ENCODE assay signal across 13 cellular contexts in the genomic region with DNA sequence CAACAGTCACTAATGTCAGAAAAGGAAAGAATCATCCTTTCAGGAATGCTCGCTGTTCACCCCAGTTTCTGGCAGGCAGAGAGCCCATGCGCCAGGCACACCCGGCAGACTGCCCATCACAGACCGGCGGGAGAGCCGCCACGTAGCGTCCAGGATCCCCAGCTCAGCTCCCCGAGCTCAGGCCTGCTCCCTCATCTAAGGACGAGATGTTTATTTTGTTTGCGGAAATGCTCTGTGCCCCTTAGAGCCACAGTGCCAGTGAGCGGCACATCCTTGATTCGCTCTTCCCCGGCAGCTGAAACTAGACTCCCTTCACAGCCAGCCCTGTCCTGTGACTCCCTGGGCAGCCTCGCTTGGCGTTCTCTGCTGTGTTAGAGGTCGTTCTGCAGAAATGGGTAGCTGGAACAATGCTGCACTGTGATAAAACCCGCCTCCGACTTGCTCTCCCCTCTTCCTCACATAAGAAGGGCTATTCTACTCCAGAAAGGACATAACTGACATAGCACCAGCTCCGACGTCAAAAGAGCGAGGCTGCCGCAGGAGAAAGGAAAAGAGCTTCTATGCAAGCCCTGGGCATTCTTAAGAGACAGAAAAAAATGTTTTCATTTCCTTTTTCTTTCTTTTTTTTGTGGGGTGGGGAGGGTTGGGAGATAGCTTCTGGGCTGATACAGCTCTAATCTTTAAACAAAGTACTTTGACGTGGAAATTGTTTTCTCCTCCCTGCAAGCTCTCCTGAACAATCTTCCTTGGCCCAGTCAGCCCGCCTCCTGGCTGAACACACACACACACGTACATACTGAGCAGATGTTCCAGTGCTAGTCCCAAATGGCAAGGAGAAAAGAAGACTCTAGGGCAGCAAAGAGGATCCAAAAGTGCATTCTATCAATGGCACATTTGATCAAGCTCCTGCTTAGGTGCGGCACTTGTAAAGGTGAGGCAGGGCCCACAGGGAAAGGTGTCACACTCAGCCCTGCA. TPM values are rescaled to one million over a fixed set of nuclear protein-coding genes. Genes with fewer than 3 reads are reported as not detected.
DNase-seq lines count a peak whose midpoint lies in the region; ATAC-seq and TF ChIP-seq lines count a peak whose summit lies in the region.
"Had no signal": no experiment of that assay in that cellular context is flagged by ENCODE, and none has a peak within 500 bp of the region (broad histone marks: within the 10 kb centered on the region; RNA-seq: fewer than 3 reads in every experiment).

No MANE protein-coding gene starts in this region.

- peaks cover 5% of the 10 kb centered on the region for H3K4me1 Mint-ChIP-seq in activated naive CD8-positive, alpha-beta T cell treated with anti-CD3 and anti-CD28 coated beads for 36 hours
- H3K4me1 Mint-ChIP-seq: activated naive CD4-positive, alpha-beta T cell treated with anti-CD3 and anti-CD28 coated beads, Interleukin-2, amount 50 U/mL, for 24 hours had no signal

- H3K27ac Mint-ChIP-seq in activated naive CD8-positive, alpha-beta T cell treated with anti-CD3 and anti-CD28 coated beads for 36 hours, result no peak overlapping the region
- H3K27ac Mint-ChIP-seq: activated naive CD4-positive, alpha-beta T cell treated with anti-CD3 and anti-CD28 coated beads, Interleukin-2, amount 50 U/mL, for 24 hours had no signal

- H3K4me3 ChIP-seq in choroid plexus epithelial cell (ENCODE audit: low read depth, low read length), result no peak overlapping the region

- peak overlapping the region; percentile 86 for H3K27ac ChIP-seq in substantia nigra (ENCODE audit: low read depth, low read length, poor library complexity, severe bottlenecking)

- no peak for TF ChIP-seq CTCF in choroid plexus epithelial cell (conservative IDR thresholded peaks at IDR 0.05; ENCODE audit: low read depth, low read length)

- no peak overlapping the region for H3K4me3 Mint-ChIP-seq in activated naive CD8-positive, alpha-beta T cell treated with anti-CD3 and anti-CD28 coated beads for 36 hours
- H3K4me3 Mint-ChIP-seq: activated naive CD4-positive, alpha-beta T cell treated with anti-CD3 and anti-CD28 coated beads, Interleukin-2, amount 50 U/mL, for 24 hours had no signal

- no peaks in the 10 kb centered on the region for H3K9me3 Mint-ChIP-seq in activated naive CD8-positive, alpha-beta T cell treated with anti-CD3 and anti-CD28 coated beads for 36 hours
- H3K9me3 Mint-ChIP-seq: activated naive CD4-positive, alpha-beta T cell treated with anti-CD3 and anti-CD28 coated beads, Interleukin-2, amount 50 U/mL, for 24 hours had no signal

- no peaks in the 10 kb centered on the region for H3K27me3 Mint-ChIP-seq in activated naive CD8-positive, alpha-beta T cell treated with anti-CD3 and anti-CD28 coated beads for 36 hours
- H3K27me3 Mint-ChIP-seq: activated naive CD4-positive, alpha-beta T cell treated with anti-CD3 and anti-CD28 coated beads, Interleukin-2, amount 50 U/mL, for 24 hours had no signal

- H3K36me3 Mint-ChIP-seq in activated naive CD8-positive, alpha-beta T cell treated with anti-CD3 and anti-CD28 coated beads for 36 hours, result peaks cover 63% of the 10 kb centered on the region

- ATAC-seq in left lobe of liver (no peak), HG03521 (IDR thresholded peaks at IDR 0.05; ENCODE audit: unreplicated experiment) (no peak)

- peak; percentile 27 for DNase-seq in NCI-H446 treated with DMSO at 0.1 percent for 48 hours (lab: John Stamatoyannopoulos, UW)
- peak; percentile 63 for DNase-seq in choroid plexus epithelial cell (ENCODE audit: low read depth)
- peak; percentile 40 for DNase-seq in left lobe of liver (ENCODE audit: low spot score)
- DNase-seq in substantia nigra (lab: John Stamatoyannopoulos, UW), result peak; percentile 35 to 89 (median 81)
- no peak for DNase-seq in activated naive CD8-positive, alpha-beta T cell treated with anti-CD3 and anti-CD28 coated beads for 36 hours
- DNase-seq in NCI-H2196 treated with DMSO at 0.1 percent for 48 hours (lab: John Stamatoyannopoulos, UW; ENCODE audit: unreplicated experiment), result no peak
- DNase-seq: activated CD4-positive, alpha-beta T cell treated with anti-CD3 and anti-CD28 coated beads, Interleukin-2, amount 50 U/mL, for 1 hour; COR-L47; effector memory CD4-positive, alpha-beta T cell; NCI-H1436 treated with DMSO at 0.1 percent for 48 hours had no signal

RNA-seq across cellular contexts. Expression of a gene that starts 37.2 kb away (rescaled TPM):
- total RNA-seq in left lobe of liver, result 3.4 TPM
- not detected for total RNA-seq in activated naive CD8-positive, alpha-beta T cell treated with anti-CD3 and anti-CD28 coated beads for 36 hours
- total RNA-seq: T-helper 1 cell treated with Interleukin-12 subunit alpha and Interleukin-12 subunit beta and Interleukin-4 antibody, amounts not matched to agents 30 ng/mL and 1 ng/mL, for 36 hours had no signal

RNA-seq across cellular contexts. Expression of a gene that starts 56.9 kb away (rescaled TPM):
- 9.2 TPM for total RNA-seq in left lobe of liver
- total RNA-seq in activated naive CD8-positive, alpha-beta T cell treated with anti-CD3 and anti-CD28 coated beads for 36 hours, result 10 to 100 TPM; 35.6 to 38.4 TPM

RNA-seq across cellular contexts. Expression of a gene that starts 57.0 kb away (rescaled TPM):
- total RNA-seq in left lobe of liver, result 2.4 TPM
- total RNA-seq in activated naive CD8-positive, alpha-beta T cell treated with anti-CD3 and anti-CD28 coated beads for 36 hours, result 10 to 100 TPM; 36.3 to 38.5 TPM

Comparison
In these comparisons a context has a peak if more than half of its experiments do, and no peak if none do; other contexts are left out.
1. DNase-seq: peak in NCI-H446 treated with DMSO at 0.1 percent for 48 hours (single experiment), choroid plexus epithelial cell (single experiment), left lobe of liver (single experiment) and substantia nigra (49 of 49); none in activated naive CD8-positive, alpha-beta T cell treated with anti-CD3 and anti-CD28 coated beads for 36 hours (single experiment) and NCI-H2196 treated with DMSO at 0.1 percent for 48 hours (single experiment).
2. RNA of a gene that starts 57.0 kb away (total RNA-seq): 36.3 to 38.5 TPM in activated naive CD8-positive, alpha-beta T cell treated with anti-CD3 and anti-CD28 coated beads for 36 hours; 2.4 TPM in left lobe of liver (single experiment); every median in the first group is over 10 times any median in the second.